Comparison of ENCODE assay signal across 3 cellular contexts in genomic region chr21:37324558-37324957, GRCh38.
TF ChIP-seq lines count a peak whose summit lies in the region.

No MANE protein-coding gene starts in this region.

TF ChIP-seq in GM23338, 12 proteins besides CTCF, POLR2A, EP300 and RAD21:
- TF ChIP-seq ZNF114 (CRISPR knock-in tag; IDR thresholded peaks at IDR 0.05) = no peak

TF ChIP-seq in GM12878, 131 proteins besides CTCF, POLR2A, EP300 and RAD21:
- TF ChIP-seq FOS (IDR thresholded peaks at IDR 0.05; ENCODE audit: borderline replicate concordance, extremely low read depth, insufficient read length) = no peak
- no peak for TF ChIP-seq CHD4 (IDR thresholded peaks at IDR 0.05)
- no peak for TF ChIP-seq SMAD1 (IDR thresholded peaks at IDR 0.05; ENCODE audit: low read depth, partially characterized antibody)
- no peak for TF ChIP-seq CUX1 (IDR thresholded peaks at IDR 0.05; ENCODE audit: insufficient replicate concordance, low read depth, low read length)
- TF ChIP-seq JUNB (IDR thresholded peaks at IDR 0.05) = no peak
- no peak for TF ChIP-seq SMARCA5 (IDR thresholded peaks at IDR 0.05)
- no peak for TF ChIP-seq HDAC6 (IDR thresholded peaks at IDR 0.05; ENCODE audit: unreplicated experiment)
- TF ChIP-seq NKRF (conservative IDR thresholded peaks at IDR 0.05) = no peak
- TF ChIP-seq PAX5 (IDR thresholded peaks at IDR 0.05; ENCODE audit: borderline replicate concordance, low read depth, low read length) = no peak
- no peak for TF ChIP-seq USF2 (IDR thresholded peaks at IDR 0.05; ENCODE audit: borderline replicate concordance, low read depth, low read length)
- TF ChIP-seq CEBPZ (IDR thresholded peaks at IDR 0.05; ENCODE audit: low read depth, low read length) = no peak
- no peak for TF ChIP-seq BHLHE40 (IDR thresholded peaks at IDR 0.05; ENCODE audit: borderline replicate concordance in 1 of 2, low read depth in 2 of 2, low read length in 1 of 2)
- no peak for TF ChIP-seq HCFC1 (IDR thresholded peaks at IDR 0.05; ENCODE audit: low read length)
- TF ChIP-seq EGR1 (IDR thresholded peaks at IDR 0.05; ENCODE audit: borderline replicate concordance in 1 of 2, low read depth in 2 of 2, low read length in 2 of 2) = no peak

TF ChIP-seq in H1, 55 proteins besides CTCF, POLR2A, EP300 and RAD21:
- TF ChIP-seq USF2 (IDR thresholded peaks at IDR 0.05; ENCODE audit: low read length) = no peak
- no peak for TF ChIP-seq TBP (IDR thresholded peaks at IDR 0.05; ENCODE audit: low read depth, low read length)
- no peak for TF ChIP-seq RFX5 (IDR thresholded peaks at IDR 0.05; ENCODE audit: borderline replicate concordance, low read depth, low read length)
- TF ChIP-seq CHD1 (IDR thresholded peaks at IDR 0.05; ENCODE audit: low read depth, low read length) = no peak
